8 cellular contexts compared by ENCODE assay signal in genomic region chr22:26483439-26484359, GRCh38.
DNase-seq lines count a peak whose midpoint lies in the region; ATAC-seq and TF ChIP-seq lines count a peak whose summit lies in the region.

Gene HPS4, minus strand, starts transcription at chr22:26483783. Its CDS starts 2,021 bp downstream, at chr22:26481762.
Gene SRRD, plus strand, starts transcription at chr22:26483877. Its CDS starts 14 bp downstream, at chr22:26483891.

- peak; percentile 80 for ATAC-seq in HG03432 (IDR thresholded peaks at IDR 0.05; ENCODE audit: unreplicated experiment)

- peak; percentile 98 for DNase-seq in AG20443 (ENCODE audit: low spot score)
- peak; percentile 81 to 87 for DNase-seq in NCI-H524 (lab: John Stamatoyannopoulos, UW)
- peak; percentile 93 for DNase-seq in activated CD4-positive, alpha-beta T cell treated with anti-CD3 and anti-CD28 coated beads for 48 hours
- DNase-seq in coronary artery (ENCODE audit: low spot score) = peak; percentile 88
- DNase-seq in left kidney (ENCODE audit: low read depth, low spot score) = peak; percentile 96
- DNase-seq in stimulated activated CD4-positive, alpha-beta T cell treated with anti-CD3 and anti-CD28 coated beads, Interleukin-2, amount 100 ng/mL, for 24 hours = peak; percentile 92 to 93

- H3K27ac ChIP-seq in coronary artery = peak within 1 kb of the TSS; percentile 95 to 99

- no peak for TF ChIP-seq CTCF in coronary artery (IDR thresholded peaks at IDR 0.05)

- H3K4me3 ChIP-seq in coronary artery = peak within 1 kb of the TSS; percentile 100

- peak; percentile 89 for TF ChIP-seq POLR2A in GM19193 (IDR thresholded peaks at IDR 0.05; ENCODE audit: extremely low read depth, insufficient read depth, insufficient read length)

Comparison
In these comparisons a context has a peak if more than half of its experiments do, and no peak if none do; other contexts are left out.
1. Peak in every context shown above with its lines: DNase-seq, ATAC-seq, H3K4me3 ChIP-seq and H3K27ac ChIP-seq.